Comparison of ENCODE assay signal across 9 cellular contexts in the genomic region with DNA sequence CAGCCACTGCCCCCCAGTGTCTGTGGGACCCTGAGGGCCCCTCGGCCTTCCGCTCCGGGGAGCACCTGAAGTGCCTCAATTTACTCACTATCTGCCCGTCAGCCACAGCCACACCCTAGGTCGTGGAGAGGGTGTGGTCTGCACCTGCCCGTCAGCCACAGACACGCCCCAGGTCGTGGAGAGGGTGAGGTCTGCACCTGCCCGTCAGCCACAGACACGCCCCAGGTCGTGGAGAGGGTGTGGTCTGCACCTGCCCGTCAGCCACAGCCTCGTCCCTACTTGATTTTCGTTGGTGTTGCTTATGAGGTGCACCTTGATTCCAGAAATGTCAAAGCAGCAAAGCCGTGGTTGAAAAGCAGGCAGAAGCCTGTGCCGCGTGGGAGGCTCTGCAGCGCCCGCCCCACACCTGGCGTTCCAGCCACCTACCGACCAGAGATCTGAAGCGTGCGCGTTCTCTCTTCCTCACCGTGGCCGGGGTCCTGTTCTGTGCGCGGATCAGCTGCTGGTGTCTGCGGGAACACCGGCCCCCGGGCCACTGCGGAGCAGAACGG.
DNase-seq lines count a peak whose midpoint lies in the region; ATAC-seq, FAIRE-seq and TF ChIP-seq lines count a peak whose summit lies in the region.
"Had no signal": no experiment of that assay in that cellular context is flagged by ENCODE, and none has a peak within 500 bp of the region (broad histone marks: within the 10 kb centered on the region; RNA-seq: fewer than 3 reads in every experiment).

No MANE protein-coding gene starts in this region.

- peaks cover 26% of the 10 kb centered on the region for H3K27me3 Mint-ChIP-seq in central memory CD8-positive, alpha-beta T cell

- peaks cover 1% of the 10 kb centered on the region for H3K36me3 Mint-ChIP-seq in central memory CD8-positive, alpha-beta T cell (ENCODE audit: insufficient read depth)

- FAIRE-seq in frontal cortex (lab: Jason Lieb, UNC): no peak

- H3K36me3 ChIP-seq in rectal smooth muscle tissue (ENCODE audit: control insufficient read depth, insufficient read depth, low read length): no peaks in the 10 kb centered on the region

- H3K4me1 ChIP-seq in rectal smooth muscle tissue (ENCODE audit: control insufficient read depth, insufficient read depth, low read length): peaks cover 5% of the 10 kb centered on the region

- POLR2A ChIA-PET in RWPE1 (lab: Yijun Ruan, JAX; ENCODE audit: low non-redundant PET): no interaction called here

- ATAC-seq in HG03103 (IDR thresholded peaks at IDR 0.05; ENCODE audit: low read depth, unreplicated experiment): peak; percentile 78
- peak; percentile 75 for ATAC-seq in central memory CD8-positive, alpha-beta T cell (replicated peaks; ENCODE audit: extremely low read depth, poor library complexity, severe bottlenecking)

- no peak overlapping the region for H3K27ac ChIP-seq in RWPE1
- H3K27ac ChIP-seq in rectal smooth muscle tissue (ENCODE audit: low read depth, low read length): no peak overlapping the region

- H3K9ac ChIP-seq in rectal smooth muscle tissue (ENCODE audit: low read length): no peak overlapping the region

- H3K27me3 ChIP-seq in rectal smooth muscle tissue (ENCODE audit: control insufficient read depth, insufficient read depth, low read length): no peaks in the 10 kb centered on the region

- H3K4me3 Mint-ChIP-seq in central memory CD8-positive, alpha-beta T cell: peak overlapping the region; percentile 79

- no peaks in the 10 kb centered on the region for H3K9me3 Mint-ChIP-seq in central memory CD8-positive, alpha-beta T cell
- H3K9me3 Mint-ChIP-seq: dendritic cell treated with granulocyte-macrophage colony-stimulating factor and Interleukin-4, amounts not matched to agents 40 ng/mL and 50 ng/mL, for 4 days had no signal

- peak overlapping the region; percentile 65 for H3K27ac Mint-ChIP-seq in central memory CD8-positive, alpha-beta T cell (ENCODE audit: low read depth)
- H3K27ac Mint-ChIP-seq: dendritic cell treated with granulocyte-macrophage colony-stimulating factor and Interleukin-4, amounts not matched to agents 40 ng/mL and 50 ng/mL, for 4 days had no signal

- DNase-seq in RWPE1 (ENCODE audit: low spot score): peak; percentile 28
- no peak for DNase-seq in central memory CD8-positive, alpha-beta T cell (ENCODE audit: low spot score in 2 of 2)
- DNase-seq in frontal cortex (ENCODE audit: low spot score in 2 of 2): no peak
- no peak for DNase-seq in KG1 (lab: John Stamatoyannopoulos, UW)
- no peak for DNase-seq in dermis blood vessel endothelial cell

- H3K4me3 ChIP-seq in GM08714 (ENCODE audit: low read length) (peak overlapping the region; percentile 7; the same call in 1 of the 2 replicates), rectal smooth muscle tissue (ENCODE audit: low read length) (peak overlapping the region; percentile 53)

- no peak for TF ChIP-seq CTCF in RWPE1 (conservative IDR thresholded peaks at IDR 0.05; ENCODE audit: low read depth)

- peaks cover 13% of the 10 kb centered on the region for H3K4me1 Mint-ChIP-seq in central memory CD8-positive, alpha-beta T cell

- CTCF ChIA-PET in RWPE1 (lab: Yijun Ruan, JAX): no interaction called here
